Comparison of ENCODE assay signal across 18 cellular contexts in the genomic region with DNA sequence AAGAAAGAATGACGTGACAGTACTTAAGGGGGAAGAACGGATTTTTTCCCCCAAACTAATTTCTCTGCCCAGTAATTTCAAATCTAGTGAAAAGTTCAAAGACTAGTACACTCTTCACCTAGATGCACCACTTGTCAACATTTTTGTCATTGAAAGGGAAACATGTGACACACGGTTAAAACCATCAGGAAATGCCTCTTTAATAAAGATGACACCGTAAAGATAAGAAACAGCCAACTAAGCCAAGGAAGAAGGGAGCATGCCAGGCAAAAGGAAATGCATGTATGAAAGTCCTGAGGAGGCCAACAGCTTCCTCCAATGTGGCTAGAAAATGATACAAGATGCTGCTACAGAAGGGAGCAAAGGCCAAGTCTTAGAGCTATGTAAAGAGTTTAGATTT. TPM values are rescaled to one million over a fixed set of nuclear protein-coding genes. Genes with fewer than 3 reads are reported as not detected.
A peak's percentile ranks its signal among the peaks of the same experiment; 100 is the strongest.
DNase-seq lines count a peak whose midpoint lies in the region; ATAC-seq and TF ChIP-seq lines count a peak whose summit lies in the region.
"Had no signal": no experiment of that assay in that cellular context is flagged by ENCODE, and none has a peak within 500 bp of the region (broad histone marks: within the 10 kb centered on the region; RNA-seq: fewer than 3 reads in every experiment).

No MANE protein-coding gene starts in this region.

- peaks cover 2% of the 10 kb centered on the region for H3K36me3 Mint-ChIP-seq in activated naive CD8-positive, alpha-beta T cell treated with anti-CD3 and anti-CD28 coated beads, Interleukin-2, amount 50 U/mL, for 24 hours (ENCODE audit: low read depth)
- H3K36me3 Mint-ChIP-seq in natural killer cell, result no peaks in the 10 kb centered on the region

- no peak overlapping the region for H2AFZ ChIP-seq in DND-41 (ENCODE audit: low read depth, low read length)
- no peak overlapping the region for H2AFZ ChIP-seq in Loucy (ENCODE audit: low read length)
- H2AFZ ChIP-seq: neural progenitor cell had no signal

- WGBS in aorta, 2 donors, result 67% methylated on average over 4 of the region's 4 CpGs

- H3K9me3 ChIP-seq in DND-41 (ENCODE audit: insufficient read depth, low read length, severe bottlenecking), result no peaks in the 10 kb centered on the region
- no peaks in the 10 kb centered on the region for H3K9me3 ChIP-seq in Loucy (ENCODE audit: insufficient read depth, low read depth, low read length)
- H3K9me3 ChIP-seq in aorta (ENCODE audit: control insufficient read depth, low read length), result no peaks in the 10 kb centered on the region
- H3K9me3 ChIP-seq: esophagus squamous epithelium, heart right ventricle, transverse colon had no signal

- peak overlapping the region; percentile 1 for H3K27ac Mint-ChIP-seq in activated naive CD8-positive, alpha-beta T cell treated with anti-CD3 and anti-CD28 coated beads, Interleukin-2, amount 50 U/mL, for 24 hours
- H3K27ac Mint-ChIP-seq in natural killer cell, result peak overlapping the region; percentile 42 to 69
- H3K27ac Mint-ChIP-seq: neural progenitor cell had no signal

- H3K36me3 ChIP-seq in DND-41 (ENCODE audit: insufficient read depth, low read length) (peaks cover 9% of the 10 kb centered on the region), Loucy (ENCODE audit: insufficient read depth, low read length) (no peaks in the 10 kb centered on the region; the same call in 1 of the 2 replicates), aorta (ENCODE audit: control insufficient read depth in 1 of 2, insufficient read depth in 2 of 2, low read length in 1 of 2) (no peaks in the 10 kb centered on the region)
- H3K36me3 ChIP-seq: brain microvascular endothelial cell, esophagus squamous epithelium, neural progenitor cell, transverse colon had no signal

- H3K27me3 ChIP-seq in DND-41 (ENCODE audit: insufficient read depth, low read length, poor library complexity) (no peaks in the 10 kb centered on the region), Loucy (ENCODE audit: insufficient read depth, low read length, poor library complexity, severe bottlenecking) (no peaks in the 10 kb centered on the region), aorta (ENCODE audit: control insufficient read depth in 1 of 2, insufficient read depth in 2 of 2, low read length in 1 of 2) (no peaks in the 10 kb centered on the region)
- H3K27me3 ChIP-seq: brain microvascular endothelial cell, esophagus squamous epithelium, heart right ventricle, neural progenitor cell, transverse colon had no signal

- H3K79me2 ChIP-seq in DND-41 (ENCODE audit: insufficient read depth, low read length) (peaks cover 98% of the 10 kb centered on the region), Loucy (ENCODE audit: insufficient read depth, low read length) (peaks cover 94% of the 10 kb centered on the region)

- no peak overlapping the region for H3K4me2 ChIP-seq in DND-41 (ENCODE audit: insufficient read depth, low read length)
- H3K4me2 ChIP-seq in Loucy (ENCODE audit: low read depth, low read length, poor library complexity, severe bottlenecking), result peak overlapping the region; percentile 53
- H3K4me2 ChIP-seq: neural progenitor cell, smooth muscle cell had no signal

- H3K27ac ChIP-seq in DND-41 (ENCODE audit: low read length) (no peak overlapping the region), aorta (ENCODE audit: low read depth in 1 of 2, low read length in 2 of 2) (no peak overlapping the region)
- H3K27ac ChIP-seq: brain microvascular endothelial cell, esophagus squamous epithelium, heart right ventricle, neural progenitor cell, RWPE1, transverse colon had no signal

- peaks cover 40% of the 10 kb centered on the region for H4K20me1 ChIP-seq in DND-41 (ENCODE audit: insufficient read depth, low read length)
- peaks cover 72% of the 10 kb centered on the region for H4K20me1 ChIP-seq in Loucy (ENCODE audit: insufficient read depth, low read length, poor library complexity, severe bottlenecking)

- intact Hi-C loops in natural killer cell (cut with micrococcal nuclease), result no loop called here
- intact Hi-C loops in aorta (cut with DNase I), result no loop called here
- intact Hi-C loops in Right ventricle myocardium superior (cut with DNase I), result no loop called here

- no peak overlapping the region for H3K4me3 Mint-ChIP-seq in activated naive CD8-positive, alpha-beta T cell treated with anti-CD3 and anti-CD28 coated beads, Interleukin-2, amount 50 U/mL, for 24 hours
- peak overlapping the region; percentile 13 for H3K4me3 Mint-ChIP-seq in natural killer cell
- H3K4me3 Mint-ChIP-seq: H9, neural progenitor cell had no signal

- ATAC-seq in DND-41 (ENCODE audit: insufficient read depth, low read depth) (peak; percentile 65), natural killer cell (peak in 1 of 3 donors; percentile 50), aorta (ENCODE audit: low FRiP score) (no peak), Right ventricle myocardium superior (ENCODE audit: poor library complexity) (no peak)
- ATAC-seq in activated naive CD8-positive, alpha-beta T cell treated with anti-CD3 and anti-CD28 coated beads, Interleukin-2, amount 50 U/mL, for 24 hours, result peak; percentile 28
- ATAC-seq: heart right ventricle had no signal

- H3K4me3 ChIP-seq in DND-41 (ENCODE audit: low read depth in 1 of 2, low read length in 2 of 2) (no peak overlapping the region), Loucy (ENCODE audit: low read length, poor library complexity, severe bottlenecking) (peak overlapping the region; percentile 37), aorta (ENCODE audit: low read length in 2 of 2) (no peak overlapping the region)
- H3K4me3 ChIP-seq: esophagus squamous epithelium, heart right ventricle, neural progenitor cell, smooth muscle cell, transverse colon had no signal

- H3K27me3 Mint-ChIP-seq in activated naive CD8-positive, alpha-beta T cell treated with anti-CD3 and anti-CD28 coated beads, Interleukin-2, amount 50 U/mL, for 24 hours, result no peaks in the 10 kb centered on the region
- H3K27me3 Mint-ChIP-seq in natural killer cell (ENCODE audit: low read depth in 2 of 2), result no peaks in the 10 kb centered on the region

- DNase-seq in DND-41 (no peak), natural killer cell (no peak), aorta (no peak), Right ventricle myocardium superior (no peak), cerebellar nuclear complex (lab: John Stamatoyannopoulos, UW) (no peak)
- no peak for DNase-seq in activated naive CD8-positive, alpha-beta T cell treated with anti-CD3 and anti-CD28 coated beads, Interleukin-2, amount 50 U/mL, for 24 hours
- DNase-seq: activated naive CD4-positive, alpha-beta T cell; brain microvascular endothelial cell; esophagus squamous epithelium; H9; heart right ventricle; NCI-H446; NK-92 treated with Interleukin-12 subunit alpha and Interleukin-12 subunit beta, amount 100 ng/mL, for 24 hours; transverse colon had no signal

- H3K9ac ChIP-seq in DND-41 (ENCODE audit: low read depth, low read length), result no peak overlapping the region
- no peak overlapping the region for H3K9ac ChIP-seq in Loucy (ENCODE audit: low read depth, low read length, poor library complexity, severe bottlenecking)
- H3K9ac ChIP-seq: neural progenitor cell had no signal

- peaks cover 36% of the 10 kb centered on the region for H3K4me1 Mint-ChIP-seq in activated naive CD8-positive, alpha-beta T cell treated with anti-CD3 and anti-CD28 coated beads, Interleukin-2, amount 50 U/mL, for 24 hours
- peaks cover 45 to 50% of the 10 kb centered on the region in 2 donors for H3K4me1 Mint-ChIP-seq in natural killer cell
- H3K4me1 Mint-ChIP-seq: neural progenitor cell had no signal

- H3K9me2 ChIP-seq in Loucy (replicated peaks; ENCODE audit: low read depth, low read length), result no peaks in the 10 kb centered on the region

- no peaks in the 10 kb centered on the region for H3K9me3 Mint-ChIP-seq in activated naive CD8-positive, alpha-beta T cell treated with anti-CD3 and anti-CD28 coated beads, Interleukin-2, amount 50 U/mL, for 24 hours
- H3K9me3 Mint-ChIP-seq in natural killer cell, result no peaks in the 10 kb centered on the region
- H3K9me3 Mint-ChIP-seq: H9, neural progenitor cell had no signal

- H3K4me1 ChIP-seq in DND-41 (ENCODE audit: insufficient read depth, low read length) (peaks cover 21% of the 10 kb centered on the region), Loucy (ENCODE audit: insufficient read depth, low read length, poor library complexity, severe bottlenecking) (peaks cover 27% of the 10 kb centered on the region), aorta (ENCODE audit: control insufficient read depth in 1 of 2, insufficient read depth in 2 of 2, low read length in 2 of 2) (peaks cover 2 to 10% of the 10 kb centered on the region in 2 donors)

- TF ChIP-seq CTCF in DND-41 (IDR thresholded peaks at IDR 0.05; ENCODE audit: borderline replicate concordance, extremely low read depth, low read length, poor library complexity, severe bottlenecking) (no peak), Loucy (conservative IDR thresholded peaks at IDR 0.05; ENCODE audit: low read length) (no peak), natural killer cell (IDR thresholded peaks at IDR 0.05) (no peak)

- H3F3A ChIP-seq in Loucy (ENCODE audit: low read depth), result peaks cover 14% of the 10 kb centered on the region; the same call in 1 of the 2 replicates

RNA-seq across cellular contexts. Expression of a gene that starts 49.4 kb away (rescaled TPM):
- total RNA-seq in natural killer cell (100 to 1,000 TPM in 2 of 3 donors, 10 to 100 TPM in 1; 87.3 to 119 (median 110) TPM), aorta (100 to 1,000 TPM in 1 of 2 donors, 10 to 100 TPM in 1; 94.3 to 100 TPM), Right ventricle myocardium superior (37.7 TPM)
- polyA plus RNA-seq in aorta, result 10 to 100 TPM; 18.2 to 22.2 TPM

RNA-seq across cellular contexts. Expression of a gene that starts 49.8 kb away (rescaled TPM):
- total RNA-seq in natural killer cell (1 to 10 TPM; 4.8 to 5.7 (median 5.4) TPM), aorta (10 to 100 TPM; 28.4 to 36.5 TPM), Right ventricle myocardium superior (127 TPM)
- 100 to 1,000 TPM in 1 of 2 donors, 10 to 100 TPM in 1; 99.0 to 130 TPM for polyA plus RNA-seq in aorta

Comparison
In these comparisons a context has a peak if more than half of its experiments do, and no peak if none do; other contexts are left out.
1. ATAC-seq: peak in DND-41 (single experiment) and activated naive CD8-positive, alpha-beta T cell treated with anti-CD3 and anti-CD28 coated beads, Interleukin-2, amount 50 U/mL, for 24 hours (single experiment); none in aorta (single experiment) and Right ventricle myocardium superior (single experiment).
2. RNA of a gene that starts 49.8 kb away (total RNA-seq): 127 TPM in Right ventricle myocardium superior (single experiment) and 28.4 to 36.5 TPM in aorta; 4.8 to 5.7 TPM in natural killer cell; every median in the first group is over 4 times any median in the second.